In the genomic region with DNA sequence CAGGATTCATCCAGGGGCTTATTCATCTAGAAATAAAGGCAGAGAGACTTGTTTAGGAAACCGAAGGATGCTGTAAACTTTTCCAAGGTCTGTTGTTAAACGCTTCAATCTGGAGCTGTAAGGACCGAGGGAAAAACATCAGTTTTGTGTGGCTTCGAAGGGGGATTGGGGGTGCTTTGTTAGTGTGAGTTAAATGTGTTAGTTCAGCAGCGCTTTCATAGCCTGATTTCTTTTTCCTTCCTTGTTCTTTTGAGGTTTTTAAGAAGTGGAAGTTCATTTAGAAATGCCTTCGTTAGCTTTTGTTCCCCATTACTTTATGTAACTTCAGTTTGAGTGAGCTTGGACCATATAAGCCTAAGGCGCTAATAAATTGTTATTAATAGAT, we compare ENCODE assay signal across 8 cellular contexts. TPM values are rescaled to one million over a fixed set of nuclear protein-coding genes. Genes with fewer than 3 reads are reported as not detected.
DNase-seq lines count a peak whose midpoint lies in the region; ATAC-seq and TF ChIP-seq lines count a peak whose summit lies in the region.

No MANE protein-coding gene starts in this region.

- no peak overlapping the region for H2AFZ ChIP-seq in HCT116 (ENCODE audit: low read depth, low read length, poor library complexity, severe bottlenecking)

- intact Hi-C loops in HCT116 (cut with micrococcal nuclease): no loop called here
- intact Hi-C loops in gastrocnemius medialis (cut with DNase I; ENCODE audit: low total_unique reads): no loop called here

- peaks cover 10 to 17% of the 10 kb centered on the region in 2 experiments for H3K4me1 ChIP-seq in HCT116 (ENCODE audit: control insufficient read depth in 1 of 2, insufficient read depth in 2 of 2, low read length in 2 of 2)
- H3K4me1 ChIP-seq in gastrocnemius medialis: peaks cover 20 to 23% of the 10 kb centered on the region in 2 donors

- no peak overlapping the region for H3K27ac Mint-ChIP-seq in T-cell

- BruUV-seq in HCT116 (replicated peaks; lab: Mats Ljungman, UMichigan): TSS peak; percentile 29

- POLR2A ChIA-PET in HCT116 (lab: Charles Lee) (no interaction called here), T-cell (lab: Charles Lee) (interaction anchor here in 1 of 2 donors (0.5 to 1.5 kb wide), 2 partner anchors 14 to 369 kb away, joined by 3 to 4 read pairs; a partner anchor contains a TSS)

- H3K9ac ChIP-seq in HCT116 (ENCODE audit: low read length): peak overlapping the region; percentile 84

- RAD21 ChIA-PET in HCT116 (lab: Charles Lee; ENCODE audit: low non-redundant PET in 1 of 2, low total read pairs in 2 of 2, uncharacterized antibody in 2 of 2, unreplicated experiment in 2 of 2): no interaction called here

- H3K79me2 ChIP-seq in HCT116 (ENCODE audit: insufficient read depth, low read length): peaks cover 85% of the 10 kb centered on the region

- no peaks in the 10 kb centered on the region for H3K9me3 Mint-ChIP-seq in T-cell

- TF ChIP-seq CTCF in HCT116 (IDR thresholded peaks at IDR 0.05 in 2 of 3, conservative IDR thresholded peaks at IDR 0.05 in 1 of 3; ENCODE audit: borderline replicate concordance in 1 of 3, insufficient read depth in 1 of 3, low read depth in 2 of 3, low read length in 2 of 3): no peak
- TF ChIP-seq CTCF in fibroblast of mammary gland (conservative IDR thresholded peaks at IDR 0.05; ENCODE audit: control insufficient read depth, insufficient read depth, low read depth, low read length): no peak
- TF ChIP-seq CTCF in gastrocnemius medialis (IDR thresholded peaks at IDR 0.05 in 4 of 5, conservative IDR thresholded peaks at IDR 0.05 in 1 of 5): no peak

- peaks cover 49 to 59% (median 49%) of the 10 kb centered on the region in 3 donors for H3K4me1 Mint-ChIP-seq in T-cell

- peaks cover 4% of the 10 kb centered on the region for H3K36me3 Mint-ChIP-seq in T-cell

- peak overlapping the region; percentile 98 to 100 (median 99) for H3K4me3 Mint-ChIP-seq in T-cell

- H3K27ac ChIP-seq in HCT116 (ENCODE audit: low read depth, low read length) (no peak overlapping the region), gastrocnemius medialis (peak overlapping the region in 3 of 4 donors; percentile 22 to 89 (median 88))

- DNase-seq in HCT116 (ENCODE audit: low read depth, low spot score) (no peak), T-cell (no peak), fibroblast of mammary gland (ENCODE audit: low read depth) (no peak), gastrocnemius medialis (no peak), RPMI8226 (no peak), NCI-H82 (lab: John Stamatoyannopoulos, UW) (no peak), HuH-7 (ENCODE audit: low spot score) (no peak), left lobe of liver (ENCODE audit: low spot score) (no peak)

- CTCF ChIA-PET in HCT116 (lab: Charles Lee): no interaction called here
- CTCF ChIA-PET in T-cell (lab: Charles Lee): no interaction called here

- H3K9me3 ChIP-seq in HCT116 (ENCODE audit: control insufficient read depth in 1 of 2, insufficient read depth in 1 of 2, low read depth in 1 of 2, low read length in 2 of 2) (no peaks in the 10 kb centered on the region), gastrocnemius medialis (no peaks in the 10 kb centered on the region)

- no peaks in the 10 kb centered on the region for H3K9me2 ChIP-seq in HCT116 (ENCODE audit: insufficient read depth)

- no peak for TF ChIP-seq RAD21 in HCT116 (IDR thresholded peaks at IDR 0.05; ENCODE audit: low read depth)

- TF ChIP-seq POLR2A in HCT116 (IDR thresholded peaks at IDR 0.05; ENCODE audit: borderline replicate concordance, extremely low read depth, insufficient read depth, insufficient read length): no peak
- TF ChIP-seq POLR2A in gastrocnemius medialis (IDR thresholded peaks at IDR 0.05): no peak

- H3K4me3 ChIP-seq in HCT116 (replicated peaks in 1 of 2; ENCODE audit: low read depth in 1 of 2, low read length in 2 of 2): peak overlapping the region; percentile 81 to 87
- peak overlapping the region; percentile 98 for H3K4me3 ChIP-seq in fibroblast of mammary gland (ENCODE audit: control insufficient read depth, low read depth, low read length)
- peak overlapping the region; percentile 90 to 96 (median 94) for H3K4me3 ChIP-seq in gastrocnemius medialis

- ATAC-seq in HCT116: no peak
- no peak for ATAC-seq in T-cell (replicated peaks in 1 of 4)
- ATAC-seq in gastrocnemius medialis: no peak
- no peak for ATAC-seq in left lobe of liver

- no peaks in the 10 kb centered on the region for H4K20me1 ChIP-seq in HCT116 (ENCODE audit: insufficient read depth)

- H3K36me3 ChIP-seq in HCT116 (ENCODE audit: control insufficient read depth in 1 of 2, insufficient read depth in 2 of 2, low read length in 2 of 2): no peaks in the 10 kb centered on the region
- H3K36me3 ChIP-seq in gastrocnemius medialis: no peaks in the 10 kb centered on the region

- in situ Hi-C loops in gastrocnemius medialis (cut with MboI; ENCODE audit: low sequenced_read_pairs in 4 of 4): loop anchor here in 1 of 4 donors (10.0 kb wide), 1 partner anchor 74 kb away; no protein-coding TSS in a partner anchor

- H3K27me3 ChIP-seq in HCT116 (ENCODE audit: insufficient read depth, low read length): no peaks in the 10 kb centered on the region
- no peaks in the 10 kb centered on the region for H3K27me3 ChIP-seq in gastrocnemius medialis

- H3K4me2 ChIP-seq in HCT116 (ENCODE audit: low read length): peak overlapping the region; percentile 93

- H3K27me3 Mint-ChIP-seq in T-cell: no peaks in the 10 kb centered on the region

TF ChIP-seq in HCT116, 20 proteins besides CTCF, POLR2A, EP300 and RAD21:
- TF ChIP-seq, protein P1, sequence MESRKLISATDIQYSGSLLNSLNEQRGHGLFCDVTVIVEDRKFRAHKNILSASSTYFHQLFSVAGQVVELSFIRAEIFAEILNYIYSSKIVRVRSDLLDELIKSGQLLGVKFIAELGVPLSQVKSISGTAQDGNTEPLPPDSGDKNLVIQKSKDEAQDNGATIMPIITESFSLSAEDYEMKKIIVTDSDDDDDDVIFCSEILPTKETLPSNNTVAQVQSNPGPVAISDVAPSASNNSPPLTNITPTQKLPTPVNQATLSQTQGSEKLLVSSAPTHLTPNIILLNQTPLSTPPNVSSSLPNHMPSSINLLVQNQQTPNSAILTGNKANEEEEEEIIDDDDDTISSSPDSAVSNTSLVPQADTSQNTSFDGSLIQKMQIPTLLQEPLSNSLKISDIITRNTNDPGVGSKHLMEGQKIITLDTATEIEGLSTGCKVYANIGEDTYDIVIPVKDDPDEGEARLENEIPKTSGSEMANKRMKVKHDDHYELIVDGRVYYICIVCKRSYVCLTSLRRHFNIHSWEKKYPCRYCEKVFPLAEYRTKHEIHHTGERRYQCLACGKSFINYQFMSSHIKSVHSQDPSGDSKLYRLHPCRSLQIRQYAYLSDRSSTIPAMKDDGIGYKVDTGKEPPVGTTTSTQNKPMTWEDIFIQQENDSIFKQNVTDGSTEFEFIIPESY (IDR thresholded peaks at IDR 0.05; ENCODE audit: extremely low read depth, insufficient replicate concordance, low read length): no peak
- no peak for TF ChIP-seq EZH2 (IDR thresholded peaks at IDR 0.05)
- no peak for TF ChIP-seq CBX3 (IDR thresholded peaks at IDR 0.05; ENCODE audit: low read depth)
- TF ChIP-seq SRF (IDR thresholded peaks at IDR 0.05; ENCODE audit: low read depth): no peak

RNA-seq across cellular contexts. Expression of a gene that starts 1.5 kb away (rescaled TPM):
- total RNA-seq in HCT116 (2021; ENCODE audit: unreplicated experiment) (20.6 TPM), T-cell (10 to 100 TPM; 11.1 to 14.4 (median 11.7) TPM), gastrocnemius medialis (1 to 10 TPM; 5.3 to 8.6 (median 7.0) TPM), left lobe of liver (13.4 TPM)
- polyA plus RNA-seq in HCT116 (2012): 13.0 and 13.4 TPM in 2 replicates

RNA-seq across cellular contexts. Expression of a gene that starts 2.7 kb away (rescaled TPM):
- total RNA-seq in HCT116 (2021; ENCODE audit: unreplicated experiment): 23.7 TPM
- 12.3 and 16.2 TPM in 2 replicates for polyA plus RNA-seq in HCT116 (2012)
- 10 to 100 TPM; 22.7 to 35.1 (median 25.7) TPM for total RNA-seq in T-cell
- total RNA-seq in gastrocnemius medialis: 10 to 100 TPM; 23.2 to 32.6 (median 24.0) TPM
- 11.1 TPM for total RNA-seq in left lobe of liver
